ENCODE assay signal across 8 cellular contexts in genomic region chr7:90345548-90346319, GRCh38. TPM values are rescaled to one million over a fixed set of nuclear protein-coding genes. Genes with fewer than 3 reads are reported as not detected.
DNase-seq lines count a peak whose midpoint lies in the region; ATAC-seq lines count a peak whose summit lies in the region.

No MANE protein-coding gene starts in this region.

- peak overlapping the region; percentile 98 for H3K27ac Mint-ChIP-seq in activated naive CD8-positive, alpha-beta T cell

- peaks cover 14% of the 10 kb centered on the region for H3K4me1 ChIP-seq in Karpas-422 (ENCODE audit: low read length)

- DNase-seq in NCI-H2029 treated with DMSO at 0.1 percent for 48 hours (lab: John Stamatoyannopoulos, UW), result peak; percentile 43
- DNase-seq in NCI-H2029 (lab: John Stamatoyannopoulos, UW), result no peak
- DNase-seq in Karpas-422, result no peak
- no peak for DNase-seq in left cardiac atrium
- DNase-seq in pons (ENCODE audit: low spot score), result peak; percentile 44
- DNase-seq in T1000 (lab: John Stamatoyannopoulos, UW), result no peak

- H3K9me3 ChIP-seq in Karpas-422 (ENCODE audit: low read length), result no peaks in the 10 kb centered on the region

- H3K4me3 Mint-ChIP-seq in activated naive CD8-positive, alpha-beta T cell, result peak overlapping the region; percentile 97

- peaks cover 42% of the 10 kb centered on the region for H3K79me2 ChIP-seq in Karpas-422 (ENCODE audit: low read length)

- ATAC-seq in GM21825 (IDR thresholded peaks at IDR 0.05; ENCODE audit: unreplicated experiment) (peak; percentile 9), left cardiac atrium (peak; percentile 54 to 70)

- intact Hi-C loops in left cardiac atrium (cut with DNase I), result loop anchor here (5.0 to 10.0 kb wide), 3 partner anchors 49 to 77 kb away; partner anchors contain the start of gene CLDN12 (in 1 of the 2)

- H3K36me3 Mint-ChIP-seq in activated naive CD8-positive, alpha-beta T cell, result peaks cover 6% of the 10 kb centered on the region

- peak overlapping the region; percentile 78 for H3K9ac ChIP-seq in Karpas-422 (ENCODE audit: low read length)

- H2AFZ ChIP-seq in Karpas-422 (ENCODE audit: low read length), result peak overlapping the region; percentile 71

- H4K20me1 ChIP-seq in Karpas-422 (ENCODE audit: insufficient read depth, low read depth, low read length), result no peaks in the 10 kb centered on the region; the same call in 1 of the 2 replicates

- H3K27ac ChIP-seq in Karpas-422 (ENCODE audit: low read length), result no peak overlapping the region

- no peaks in the 10 kb centered on the region for H3K9me3 Mint-ChIP-seq in activated naive CD8-positive, alpha-beta T cell (ENCODE audit: low read depth)

- no peaks in the 10 kb centered on the region for H3K9me2 ChIP-seq in Karpas-422 (replicated peaks; ENCODE audit: insufficient read depth, low read length)

- H3K27me3 ChIP-seq in Karpas-422 (ENCODE audit: low read length), result no peaks in the 10 kb centered on the region

- peaks cover 19% of the 10 kb centered on the region for H3K36me3 ChIP-seq in Karpas-422 (ENCODE audit: insufficient read depth, low read length)

- H3K27me3 Mint-ChIP-seq in activated naive CD8-positive, alpha-beta T cell, result no peaks in the 10 kb centered on the region

- peaks cover 51% of the 10 kb centered on the region for H3K4me1 Mint-ChIP-seq in activated naive CD8-positive, alpha-beta T cell (ENCODE audit: low read depth)

- H3K4me3 ChIP-seq in Karpas-422 (ENCODE audit: low read length), result peak overlapping the region; percentile 78

- peak overlapping the region; percentile 76 for H3K4me2 ChIP-seq in Karpas-422 (ENCODE audit: low read depth, low read length, poor library complexity, severe bottlenecking)

RNA-seq across cellular contexts. Expression of gene GTPBP10, which starts 0.8 kb away (rescaled TPM):
- 15.7 and 26.8 TPM in 2 replicates for total RNA-seq in Karpas-422 (2014; rRNA removed; shearing (Covaris generic); ENCODE audit: low replicate concordance)
- total RNA-seq in left cardiac atrium, result 10 to 100 TPM; 17.8 to 24.3 TPM

RNA-seq across cellular contexts. Expression of gene FAM237B, which starts 24.6 kb away (rescaled TPM):
- not detected in 2 replicates for total RNA-seq in Karpas-422 (2014; rRNA removed; shearing (Covaris generic); ENCODE audit: low replicate concordance)
- not detected for total RNA-seq in left cardiac atrium

RNA-seq across cellular contexts. Expression of gene CLDN12, which starts 57.5 kb away (rescaled TPM):
- total RNA-seq in Karpas-422 (2014; rRNA removed; shearing (Covaris generic); ENCODE audit: low replicate concordance), result 4.8 and 9.1 TPM in 2 replicates
- total RNA-seq in left cardiac atrium, result 10 to 100 TPM; 31.8 to 35.5 TPM

Comparison
In these comparisons a context has a peak if more than half of its experiments do, and no peak if none do; other contexts are left out.
1. DNase-seq: peak in NCI-H2029 treated with DMSO at 0.1 percent for 48 hours (single experiment) and pons (single experiment); none in NCI-H2029 (single experiment), Karpas-422 (single experiment), left cardiac atrium (single experiment) and T1000 (single experiment).